21 cellular contexts compared by ENCODE assay signal in the genomic region with DNA sequence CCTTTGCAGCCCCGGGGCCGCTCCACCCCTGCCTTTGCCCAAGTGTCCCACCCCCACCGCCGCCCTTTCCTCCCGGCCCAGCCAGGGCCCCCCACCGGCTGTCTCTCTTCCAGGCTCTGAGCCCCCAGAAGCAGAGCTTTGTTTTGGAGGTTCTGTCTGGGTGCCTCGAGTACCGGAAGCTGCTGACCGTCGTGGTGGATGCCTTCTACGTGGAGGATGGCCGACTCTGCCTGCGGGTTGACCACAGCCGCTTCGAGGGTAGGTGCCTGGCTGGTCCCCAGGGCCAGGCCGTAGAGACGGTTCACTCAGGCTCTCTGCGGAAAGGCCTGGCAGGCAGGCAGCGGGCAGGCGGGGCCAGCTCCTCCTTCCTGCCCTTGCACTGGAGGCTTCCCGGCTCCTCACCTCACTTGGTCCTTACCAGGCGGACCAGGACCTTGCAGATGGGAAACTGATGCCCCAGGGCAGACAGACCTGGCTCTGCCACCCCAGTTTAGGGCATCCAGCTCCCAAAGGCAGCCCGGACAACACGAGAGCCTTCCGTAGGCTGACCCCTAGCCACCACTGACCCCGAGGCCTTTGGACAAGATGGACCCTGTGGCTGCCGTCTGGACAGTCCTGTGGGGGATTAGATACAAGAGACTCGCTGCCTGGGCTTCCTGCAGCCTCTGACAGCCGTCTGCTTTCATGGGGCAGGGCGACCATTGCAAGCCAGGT. TPM values are rescaled to one million over a fixed set of nuclear protein-coding genes. Genes with fewer than 3 reads are reported as not detected.
DNase-seq lines count a peak whose midpoint lies in the region; ATAC-seq and TF ChIP-seq lines count a peak whose summit lies in the region.
"Had no signal": no experiment of that assay in that cellular context is flagged by ENCODE, and none has a peak within 500 bp of the region (broad histone marks: within the 10 kb centered on the region; RNA-seq: fewer than 3 reads in every experiment).

No MANE protein-coding gene starts in this region.

- no peaks in the 10 kb centered on the region for H3K79me2 ChIP-seq in osteoblast (ENCODE audit: insufficient read depth, low read length)

- no peaks in the 10 kb centered on the region for H4K20me1 ChIP-seq in osteoblast (ENCODE audit: insufficient read depth, low read length)
- H4K20me1 ChIP-seq: BLaER1 had no signal

- H4K8ac ChIP-seq in mesenchymal stem cell (ENCODE audit: low read length): no peak overlapping the region

- H2BK12ac ChIP-seq in mesenchymal stem cell (ENCODE audit: low read length in 2 of 2): no peak overlapping the region

- H2BK5ac ChIP-seq in mesenchymal stem cell (ENCODE audit: low read depth, low read length, poor library complexity, severe bottlenecking): no peak overlapping the region

- peaks cover 7% of the 10 kb centered on the region for H3K4me1 Mint-ChIP-seq in activated T-cell treated with anti-CD3 and anti-CD28 coated beads, Interleukin-2, amount 50 U/mL, for 24 hours (ENCODE audit: low read depth)

- H3K23ac ChIP-seq in mesenchymal stem cell (ENCODE audit: low read length in 2 of 2): no peak overlapping the region

- TF ChIP-seq CTCF in osteoblast (IDR thresholded peaks at IDR 0.05; ENCODE audit: extremely low read depth, low read depth, low read length): no peak

- H2AFZ ChIP-seq in mesenchymal stem cell (ENCODE audit: low read depth, low read length) (no peak overlapping the region), osteoblast (ENCODE audit: low read length) (no peak overlapping the region)
- H2AFZ ChIP-seq: GM23248 had no signal

- H3K36me3 Mint-ChIP-seq in activated T-cell treated with anti-CD3 and anti-CD28 coated beads, Interleukin-2, amount 50 U/mL, for 24 hours (ENCODE audit: low read depth): no peaks in the 10 kb centered on the region
- H3K36me3 Mint-ChIP-seq: CD14-positive monocyte; CD4-positive, alpha-beta memory T cell had no signal

- peak overlapping the region; percentile 43 for H4K91ac ChIP-seq in mesenchymal stem cell (ENCODE audit: low read length)

- H3K27me3 Mint-ChIP-seq in activated T-cell treated with anti-CD3 and anti-CD28 coated beads, Interleukin-2, amount 50 U/mL, for 24 hours: no peaks in the 10 kb centered on the region
- H3K27me3 Mint-ChIP-seq: CD4-positive, alpha-beta memory T cell had no signal

- intact Hi-C loops in right cardiac atrium (cut with DNase I): no loop called here
- intact Hi-C loops in left ventricle myocardium superior (cut with micrococcal nuclease): no loop called here

- no peak overlapping the region for H2BK120ac ChIP-seq in mesenchymal stem cell (ENCODE audit: low read depth, low read length)

- no peak overlapping the region for H3K27ac Mint-ChIP-seq in activated T-cell treated with anti-CD3 and anti-CD28 coated beads, Interleukin-2, amount 50 U/mL, for 24 hours

- WGBS in right cardiac atrium: 81% methylated on average over 30 of the region's 30 CpGs
- 89% methylated on average over 30 of the region's 30 CpGs for WGBS in mesenchymal stem cell

- H3K4me3 Mint-ChIP-seq in activated T-cell treated with anti-CD3 and anti-CD28 coated beads, Interleukin-2, amount 50 U/mL, for 24 hours: no peak overlapping the region
- H3K4me3 Mint-ChIP-seq: CD4-positive, alpha-beta memory T cell had no signal

- DNase-seq in right cardiac atrium (peak in 2 of 3 donors; percentile 31 to 35), left ventricle myocardium superior (no peak), islet precursor cell (peak; percentile 49), mesenchymal stem cell (no peak), osteoblast (ENCODE audit: insufficient read length, low spot score, missing footprints) (peak; percentile 48), OCI-M2 (lab: John Stamatoyannopoulos, UW; ENCODE audit: unreplicated experiment) (no peak)
- no peak for DNase-seq in activated T-cell treated with anti-CD3 and anti-CD28 coated beads, Interleukin-2, amount 50 U/mL, for 24 hours
- DNase-seq: 8988T; CD4-positive, alpha-beta memory T cell; DND-41; EL; HCEC 1CT had no signal

- no peak overlapping the region for H3K18ac ChIP-seq in mesenchymal stem cell (ENCODE audit: low read depth in 1 of 2, low read length in 2 of 2)

- H3K4me1 ChIP-seq in right cardiac atrium (ENCODE audit: control insufficient read depth, insufficient read depth, low read length) (no peaks in the 10 kb centered on the region), mesenchymal stem cell (ENCODE audit: control insufficient read depth, insufficient read depth, low read depth, low read length) (peaks cover 27% of the 10 kb centered on the region), osteoblast (ENCODE audit: insufficient read depth, low read length) (peaks cover 8% of the 10 kb centered on the region)

- no peaks in the 10 kb centered on the region for H3K9me3 Mint-ChIP-seq in activated T-cell treated with anti-CD3 and anti-CD28 coated beads, Interleukin-2, amount 50 U/mL, for 24 hours

- H3K4ac ChIP-seq in mesenchymal stem cell (ENCODE audit: low read depth in 1 of 2, low read length in 2 of 2): no peak overlapping the region

- H3K14ac ChIP-seq in mesenchymal stem cell (ENCODE audit: low read length in 2 of 2): no peak overlapping the region

- H3K79me1 ChIP-seq in mesenchymal stem cell (replicated peaks; ENCODE audit: low read length, poor library complexity, severe bottlenecking): no peaks in the 10 kb centered on the region

- ATAC-seq in right cardiac atrium: no peak
- no peak for ATAC-seq in left ventricle myocardium superior
- ATAC-seq in SK-N-SH treated with all-trans-retinoic acid at 6 μM for 48 hours: no peak
- ATAC-seq: GM12878 had no signal

- H2AK5ac ChIP-seq in mesenchymal stem cell (ENCODE audit: low read length, severe bottlenecking): no peak overlapping the region

- H3K36me3 ChIP-seq in mesenchymal stem cell (ENCODE audit: control insufficient read depth in 1 of 2, insufficient read depth in 2 of 2, low read depth in 1 of 2, low read length in 2 of 2) (no peaks in the 10 kb centered on the region), osteoblast (ENCODE audit: insufficient read depth, low read length) (no peaks in the 10 kb centered on the region)
- H3K36me3 ChIP-seq: BLaER1 had no signal

- H3K9ac ChIP-seq in mesenchymal stem cell (ENCODE audit: low read length): no peak overlapping the region
- H3K9ac ChIP-seq: BLaER1, GM23248 had no signal

- H3K27me3 ChIP-seq in right cardiac atrium (ENCODE audit: control insufficient read depth, insufficient read depth) (no peaks in the 10 kb centered on the region), mesenchymal stem cell (ENCODE audit: control insufficient read depth in 1 of 2, insufficient read depth in 1 of 2, low read length in 2 of 2) (peaks cover 0 to 23% of the 10 kb centered on the region in 2 experiments), osteoblast (ENCODE audit: insufficient read depth, low read length) (no peaks in the 10 kb centered on the region)
- H3K27me3 ChIP-seq: BLaER1 had no signal

- H3K4me2 ChIP-seq in mesenchymal stem cell (ENCODE audit: low read length, poor library complexity, severe bottlenecking) (no peak overlapping the region), osteoblast (ENCODE audit: insufficient read depth, low read length) (no peak overlapping the region)
- H3K4me2 ChIP-seq: BLaER1 had no signal

- no peak overlapping the region for H3K27ac ChIP-seq in right cardiac atrium (ENCODE audit: low read length)
- H3K27ac ChIP-seq in mesenchymal stem cell (ENCODE audit: low read length, poor library complexity, severe bottlenecking): no peak overlapping the region
- no peak overlapping the region for H3K27ac ChIP-seq in osteoblast (ENCODE audit: low read depth, low read length)
- H3K27ac ChIP-seq: BLaER1, GM23248 had no signal

- H2BK15ac ChIP-seq in mesenchymal stem cell (ENCODE audit: low read depth, poor library complexity, severe bottlenecking): no peak overlapping the region

- H3K9me3 ChIP-seq in right cardiac atrium (ENCODE audit: control insufficient read depth, low read length) (no peaks in the 10 kb centered on the region), mesenchymal stem cell (ENCODE audit: control insufficient read depth, low read length) (no peaks in the 10 kb centered on the region), osteoblast (ENCODE audit: low read depth, low read length) (no peaks in the 10 kb centered on the region)
- H3K9me3 ChIP-seq: BLaER1 had no signal

- H3K4me3 ChIP-seq in right cardiac atrium (ENCODE audit: low read length) (no peak overlapping the region), mesenchymal stem cell (ENCODE audit: insufficient read depth in 1 of 2, low read depth in 1 of 2, low read length in 2 of 2) (no peak overlapping the region), osteoblast (ENCODE audit: insufficient read depth, low read length) (no peak overlapping the region)
- H3K4me3 ChIP-seq: BLaER1, GM12878, GM23248 had no signal

TF ChIP-seq in SK-N-SH treated with all-trans-retinoic acid at 6 μM for 48 hours, 23 proteins besides CTCF, POLR2A, EP300 and RAD21 (continues in another document):
- TF ChIP-seq ARNTL (CRISPR knock-in tag; IDR thresholded peaks at IDR 0.05; ENCODE audit: borderline replicate concordance, low read depth) (no peak), ZC3H10 (CRISPR knock-in tag; IDR thresholded peaks at IDR 0.05) (no peak)

RNA-seq across cellular contexts. Expression of a gene that starts 18.2 kb away (rescaled TPM):
- total RNA-seq in right cardiac atrium: not detected
- not detected for polyA plus RNA-seq in right cardiac atrium
- not detected for total RNA-seq in left ventricle myocardium superior
- 0.03 TPM for polyA plus RNA-seq in mesenchymal stem cell (2013, experiment 1 of 2)
- not detected for polyA plus RNA-seq in mesenchymal stem cell (2013, experiment 2 of 2)
- total RNA-seq in osteoblast: under 0.01 TPM in 2 replicates
- total RNA-seq: A673, G401, GM12878, GM23248, HT-29 had no signal
- polyA plus RNA-seq: AG04450; CD4-positive, alpha-beta memory T cell; GM12878; GM23248 had no signal

RNA-seq across cellular contexts. Expression of a gene that starts 18.5 kb away (rescaled TPM):
- total RNA-seq in right cardiac atrium (1 to 10 TPM; 4.4 to 5.9 (median 5.5) TPM), left ventricle myocardium superior (5.6 TPM), osteoblast (9.7 and 10.5 TPM in 2 replicates)
- 3.5 TPM for polyA plus RNA-seq in right cardiac atrium
- 1.0 TPM for polyA plus RNA-seq in mesenchymal stem cell (2013, experiment 1 of 2)
- polyA plus RNA-seq in mesenchymal stem cell (2013, experiment 2 of 2): 1.2 TPM

RNA-seq across cellular contexts. Expression of a gene that starts 32.0 kb away (rescaled TPM):
- total RNA-seq in right cardiac atrium: 10 to 100 TPM; 28.2 to 35.7 (median 32.1) TPM
- 16.3 TPM for polyA plus RNA-seq in right cardiac atrium
- 26.1 TPM for total RNA-seq in left ventricle myocardium superior
- 50.8 TPM for polyA plus RNA-seq in mesenchymal stem cell (2013, experiment 1 of 2)
- polyA plus RNA-seq in mesenchymal stem cell (2013, experiment 2 of 2): 49.7 TPM
- 68.8 and 76.0 TPM in 2 replicates for total RNA-seq in osteoblast

Comparison
In these comparisons a context has a peak if more than half of its experiments do, and no peak if none do; other contexts are left out.
1. DNase-seq: peak in right cardiac atrium (2 of 3), islet precursor cell (single experiment) and osteoblast (single experiment); none in left ventricle myocardium superior (single experiment), mesenchymal stem cell (single experiment), activated T-cell treated with anti-CD3 and anti-CD28 coated beads, Interleukin-2, amount 50 U/mL, for 24 hours (single experiment) and OCI-M2 (single experiment).